1 cellular context compared by ENCODE assay signal in genomic region chr17:31405941-31406371, GRCh38.
TF ChIP-seq lines count a peak whose summit lies in the region.

No MANE protein-coding gene starts in this region.

TF ChIP-seq in GM23338, 12 proteins besides CTCF, POLR2A, EP300 and RAD21 (continued from another document):
- TF ChIP-seq POLR2AphosphoS5 (IDR thresholded peaks at IDR 0.05; ENCODE audit: low read depth): no peak
- no peak for TF ChIP-seq ZNF114 (CRISPR knock-in tag; IDR thresholded peaks at IDR 0.05)
- no peak for TF ChIP-seq EZH2 (IDR thresholded peaks at IDR 0.05; ENCODE audit: low read depth, unreplicated experiment)
- no peak for TF ChIP-seq STAT1 (IDR thresholded peaks at IDR 0.05; ENCODE audit: unreplicated experiment)
- no peak for TF ChIP-seq NANOG (IDR thresholded peaks at IDR 0.05; ENCODE audit: borderline replicate concordance)
- TF ChIP-seq REST (IDR thresholded peaks at IDR 0.05; ENCODE audit: unreplicated experiment): no peak
- TF ChIP-seq EZH2phosphoT487 (IDR thresholded peaks at IDR 0.05; ENCODE audit: unreplicated experiment): no peak
- TF ChIP-seq ETS1 (IDR thresholded peaks at IDR 0.05): no peak
- TF ChIP-seq ZNF331 (CRISPR knock-in tag; IDR thresholded peaks at IDR 0.05; ENCODE audit: low read depth): no peak
